Comparison of ENCODE assay signal across 1 cellular context in genomic region chr20:33279261-33279910, GRCh38.
TF ChIP-seq lines count a peak whose summit lies in the region.

No MANE protein-coding gene starts in this region.

TF ChIP-seq in HepG2, 621 proteins besides CTCF, POLR2A, EP300 and RAD21 (continues in another document):
- peak; percentile 33; the same call in 1 of the 2 replicates for TF ChIP-seq NFIB (CRISPR knock-in tag; IDR thresholded peaks at IDR 0.05; ENCODE audit: borderline replicate concordance)
- TF ChIP-seq ZNF614 (CRISPR knock-in tag; IDR thresholded peaks at IDR 0.05; ENCODE audit: borderline replicate concordance): no peak
- TF ChIP-seq IRF1 (CRISPR knock-in tag; IDR thresholded peaks at IDR 0.05; ENCODE audit: low read depth): no peak
- no peak for TF ChIP-seq ZNF547 (CRISPR knock-in tag; IDR thresholded peaks at IDR 0.05)
- TF ChIP-seq TBL1XR1 (IDR thresholded peaks at IDR 0.05; ENCODE audit: borderline replicate concordance, low read length, partially characterized antibody): no peak
- peak; percentile 84 for TF ChIP-seq CREB1 (IDR thresholded peaks at IDR 0.05)
- TF ChIP-seq CREB1 (CRISPR knock-in tag; IDR thresholded peaks at IDR 0.05): no peak
- TF ChIP-seq ARID2 (CRISPR knock-in tag; IDR thresholded peaks at IDR 0.05; ENCODE audit: borderline replicate concordance): peak; percentile 47; the same call in 1 of the 2 replicates
- TF ChIP-seq CENPX (CRISPR knock-in tag; IDR thresholded peaks at IDR 0.05): no peak
- no peak for TF ChIP-seq STAT6 (CRISPR knock-in tag; IDR thresholded peaks at IDR 0.05; ENCODE audit: borderline replicate concordance)
- no peak for TF ChIP-seq SSRP1 (CRISPR knock-in tag; IDR thresholded peaks at IDR 0.05)
- TF ChIP-seq HDAC2 (CRISPR knock-in tag; IDR thresholded peaks at IDR 0.05): no peak
- no peak for TF ChIP-seq REXO4 (CRISPR knock-in tag; IDR thresholded peaks at IDR 0.05; ENCODE audit: borderline replicate concordance)
- no peak for TF ChIP-seq ZNF10 (CRISPR knock-in tag; IDR thresholded peaks at IDR 0.05; ENCODE audit: borderline replicate concordance, low read depth)
- no peak for TF ChIP-seq ZNF33A (CRISPR knock-in tag; IDR thresholded peaks at IDR 0.05; ENCODE audit: borderline replicate concordance)
- TF ChIP-seq ZNF607 (CRISPR knock-in tag; IDR thresholded peaks at IDR 0.05; ENCODE audit: borderline replicate concordance): no peak
- TF ChIP-seq ZNF160 (CRISPR knock-in tag; IDR thresholded peaks at IDR 0.05): no peak
- TF ChIP-seq CBFB (CRISPR knock-in tag; IDR thresholded peaks at IDR 0.05): no peak
- 0 out of 2 replicates have a peak, but pooled peaks have one; percentile 9 for TF ChIP-seq ZNF709 (CRISPR knock-in tag; IDR thresholded peaks at IDR 0.05)
- TF ChIP-seq THYN1 (CRISPR knock-in tag; IDR thresholded peaks at IDR 0.05; ENCODE audit: borderline replicate concordance, low read depth): no peak
- no peak for TF ChIP-seq NFE2L2 (IDR thresholded peaks at IDR 0.05; ENCODE audit: low read length)
- no peak for TF ChIP-seq TBX3 (IDR thresholded peaks at IDR 0.05; ENCODE audit: borderline replicate concordance)
- no peak for TF ChIP-seq PTBP1 (IDR thresholded peaks at IDR 0.05; ENCODE audit: low read depth, low read length, poor library complexity, severe bottlenecking)
- no peak for TF ChIP-seq ZBTB1 (CRISPR knock-in tag; IDR thresholded peaks at IDR 0.05; ENCODE audit: borderline replicate concordance)
- TF ChIP-seq ZNF629 (CRISPR knock-in tag; conservative IDR thresholded peaks at IDR 0.05): peak; percentile 92
- no peak for TF ChIP-seq POGK (CRISPR knock-in tag; conservative IDR thresholded peaks at IDR 0.05)
- TF ChIP-seq ZSCAN29 (CRISPR knock-in tag; conservative IDR thresholded peaks at IDR 0.05): 0 out of 2 replicates have a peak, but pooled peaks have one; percentile 3
- TF ChIP-seq NKX3-1 (CRISPR knock-in tag; IDR thresholded peaks at IDR 0.05): no peak
- peak; percentile 71; the same call in 1 of the 2 replicates for TF ChIP-seq KDM1A (CRISPR knock-in tag; IDR thresholded peaks at IDR 0.05)
- no peak for TF ChIP-seq ZNF235 (CRISPR knock-in tag; IDR thresholded peaks at IDR 0.05; ENCODE audit: borderline replicate concordance)
- TF ChIP-seq ZNF3 (CRISPR knock-in tag; IDR thresholded peaks at IDR 0.05): 0 out of 2 replicates have a peak, but pooled peaks have one; percentile 32
- TF ChIP-seq PITX1 (CRISPR knock-in tag; IDR thresholded peaks at IDR 0.05): no peak
- no peak for TF ChIP-seq ZNF737 (CRISPR knock-in tag; IDR thresholded peaks at IDR 0.05; ENCODE audit: borderline replicate concordance)
- TF ChIP-seq PATZ1 (CRISPR knock-in tag; IDR thresholded peaks at IDR 0.05): 0 out of 2 replicates have a peak, but pooled peaks have one; percentile 0
- TF ChIP-seq HNRNPK (IDR thresholded peaks at IDR 0.05; ENCODE audit: low read depth, low read length, poor library complexity, severe bottlenecking): no peak
- no peak for TF ChIP-seq THAP7 (CRISPR knock-in tag; IDR thresholded peaks at IDR 0.05)
- no peak for TF ChIP-seq ELF4 (CRISPR knock-in tag; IDR thresholded peaks at IDR 0.05; ENCODE audit: borderline replicate concordance)
- no peak for TF ChIP-seq ZNF672 (CRISPR knock-in tag; IDR thresholded peaks at IDR 0.05)
- TF ChIP-seq TARDBP (CRISPR knock-in tag; IDR thresholded peaks at IDR 0.05): no peak
- TF ChIP-seq CHD4 (IDR thresholded peaks at IDR 0.05; ENCODE audit: borderline replicate concordance, low read length): peak; percentile 75; the same call in 1 of the 2 replicates
- TF ChIP-seq ZNF800 (CRISPR knock-in tag; IDR thresholded peaks at IDR 0.05): no peak
- TF ChIP-seq ZNF333 (CRISPR knock-in tag; IDR thresholded peaks at IDR 0.05; ENCODE audit: borderline replicate concordance): no peak
- no peak for TF ChIP-seq HNF1A (IDR thresholded peaks at IDR 0.05; ENCODE audit: low read depth)
- no peak for TF ChIP-seq HNF1A (CRISPR knock-in tag; IDR thresholded peaks at IDR 0.05; ENCODE audit: borderline replicate concordance)
- TF ChIP-seq FOXK1 (CRISPR knock-in tag; IDR thresholded peaks at IDR 0.05; ENCODE audit: borderline replicate concordance, low read depth): 0 out of 2 replicates have a peak, but pooled peaks have one; percentile 8
- no peak for TF ChIP-seq ZFP36L1 (CRISPR knock-in tag; IDR thresholded peaks at IDR 0.05)
- TF ChIP-seq PHF20 (CRISPR knock-in tag; IDR thresholded peaks at IDR 0.05): 0 out of 2 replicates have a peak, but pooled peaks have one; percentile 41
- TF ChIP-seq GLMP (CRISPR knock-in tag; IDR thresholded peaks at IDR 0.05; ENCODE audit: borderline replicate concordance): 0 out of 2 replicates have a peak, but pooled peaks have one; percentile 45
- no peak for TF ChIP-seq HINFP (CRISPR knock-in tag; IDR thresholded peaks at IDR 0.05; ENCODE audit: low read depth)
